Comparison of ENCODE assay signal across 23 cellular contexts in the genomic region with DNA sequence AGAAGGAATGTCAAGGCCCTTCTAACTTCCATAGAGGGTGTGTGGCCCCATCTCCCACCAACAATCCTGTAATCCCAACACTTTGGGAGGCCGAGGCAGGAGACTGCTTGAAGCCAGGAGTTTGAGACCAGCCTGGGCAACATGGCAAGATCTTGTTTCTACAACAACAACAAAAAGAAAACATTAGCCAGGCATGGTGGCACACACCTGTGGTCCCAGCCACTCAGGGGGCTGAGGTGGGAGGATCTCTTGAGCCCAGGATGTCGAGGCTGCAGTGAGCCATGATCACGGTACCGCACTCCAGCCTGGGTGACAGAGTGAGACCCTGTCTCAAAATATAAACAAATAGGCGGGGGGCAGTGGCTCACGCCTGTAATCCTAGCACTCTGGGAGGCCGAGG. TPM values are rescaled to one million over a fixed set of nuclear protein-coding genes. Genes with fewer than 3 reads are reported as not detected.
DNase-seq lines count a peak whose midpoint lies in the region; ATAC-seq, FAIRE-seq and TF ChIP-seq lines count a peak whose summit lies in the region.
"Had no signal": no experiment of that assay in that cellular context is flagged by ENCODE, and none has a peak within 500 bp of the region (broad histone marks: within the 10 kb centered on the region; RNA-seq: fewer than 3 reads in every experiment).

No MANE protein-coding gene starts in this region.

- no peak for TF ChIP-seq EP300 in K562 (IDR thresholded peaks at IDR 0.05; ENCODE audit: low read length)

- in situ Hi-C loops in K562 (cut with MboI) = no loop called here

- no peaks in the 10 kb centered on the region for H3K79me2 ChIP-seq in K562 (ENCODE audit: control insufficient read depth, insufficient read depth, low read length)

- TF ChIP-seq POLR2A in K562 (conservative IDR thresholded peaks at IDR 0.05) = no peak
- TF ChIP-seq POLR2A in adrenal gland (IDR thresholded peaks at IDR 0.05) = no peak

- intact Hi-C loops in K562 (cut with micrococcal nuclease) = no loop called here
- intact Hi-C loops in adrenal gland (cut with DNase I) = loop anchor here in 1 of 2 donors (10.0 kb wide), 1 partner anchor 206 kb away; no protein-coding TSS in a partner anchor

- POLR2A ChIA-PET in K562 (lab: Yijun Ruan, JAX) = interaction anchor here (1.1 kb wide), 1 partner anchor 9 kb away, joined by 6 read pairs; no protein-coding TSS in a partner anchor

- H3K4me2 ChIP-seq in K562 (ENCODE audit: insufficient read depth, low read length) = no peak overlapping the region

- H3K27me3 ChIP-seq in K562 (ENCODE audit: control insufficient read depth in 2 of 2, insufficient read depth in 2 of 2, low read length in 2 of 2) (peaks cover 21 to 53% of the 10 kb centered on the region in 2 experiments; a peak in 4 of 5 replicates), adrenal gland (no peaks in the 10 kb centered on the region)

- H3K36me3 ChIP-seq in K562 (ENCODE audit: control insufficient read depth, insufficient read depth, low read length) (no peaks in the 10 kb centered on the region), adrenal gland (replicated peaks in 1 of 2) (no peaks in the 10 kb centered on the region)

- H3K27ac ChIP-seq in K562 (ENCODE audit: extremely low read depth, low read depth, low read length) (no peak overlapping the region), adrenal gland (no peak overlapping the region)
- H3K27ac ChIP-seq: HL-60 had no signal

- no peak overlapping the region for H3K27ac Mint-ChIP-seq in activated naive CD4-positive, alpha-beta T cell treated with anti-CD3 and anti-CD28 coated beads, Interleukin-2, amount 10 ng/mL, durations not matched to agents 7 days and 5 days
- H3K27ac Mint-ChIP-seq in activated naive CD4-positive, alpha-beta T cell treated with anti-CD3 and anti-CD28 coated beads, Interleukin-2, amount 50 U/mL, for 72 hours = no peak overlapping the region
- no peak overlapping the region for H3K27ac Mint-ChIP-seq in type B pancreatic cell
- H3K27ac Mint-ChIP-seq: B cell; CD4-positive, alpha-beta memory T cell; HFFc6 had no signal

- no peak for ATAC-seq in activated naive CD4-positive, alpha-beta T cell treated with anti-CD3 and anti-CD28 coated beads, Interleukin-2, amount 50 U/mL, for 72 hours
- ATAC-seq in K562 (no peak), HG03342 (IDR thresholded peaks at IDR 0.05; ENCODE audit: unreplicated experiment) (no peak)

- no peaks in the 10 kb centered on the region for H4K20me1 ChIP-seq in K562 (replicated peaks; ENCODE audit: control insufficient read depth, insufficient read depth, low read length)

- H3K4me1 Mint-ChIP-seq in activated naive CD4-positive, alpha-beta T cell treated with anti-CD3 and anti-CD28 coated beads, Interleukin-2, amount 10 ng/mL, durations not matched to agents 7 days and 5 days = no peaks in the 10 kb centered on the region
- H3K4me1 Mint-ChIP-seq in type B pancreatic cell (ENCODE audit: unreplicated experiment) = no peaks in the 10 kb centered on the region
- H3K4me1 Mint-ChIP-seq: B cell; CD4-positive, alpha-beta memory T cell had no signal

- 22% methylated on average over 7 of the region's 7 CpGs for WGBS in K562 (ENCODE audit: insufficient coverage, low coverage, missing lambda C conversion rate)
- 85 to 94% (median 92%) methylated on average over 7 of the region's 7 CpGs for WGBS in adrenal gland, 4 donors

- BruUV-seq in K562 (replicated peaks; lab: Mats Ljungman, UMichigan) = no TSS peak

- H3K9me3 ChIP-seq in K562 (replicated peaks; ENCODE audit: control insufficient read depth, insufficient read depth, low read depth, low read length) (no peaks in the 10 kb centered on the region), adrenal gland (replicated peaks in 1 of 3) (no peaks in the 10 kb centered on the region)

- H3K9ac ChIP-seq in K562 (ENCODE audit: insufficient read depth in 1 of 2, low read depth in 2 of 2, low read length in 2 of 2) = no peak overlapping the region

- no peaks in the 10 kb centered on the region for H3K9me1 ChIP-seq in K562 (ENCODE audit: control insufficient read depth, insufficient read depth, low read length)

- TF ChIP-seq RAD21 in K562 (CRISPR knock-in tag; conservative IDR thresholded peaks at IDR 0.05 in 1 of 2, IDR thresholded peaks at IDR 0.05 in 1 of 2) = no peak

- H3K4me3 Mint-ChIP-seq in activated naive CD4-positive, alpha-beta T cell treated with anti-CD3 and anti-CD28 coated beads, Interleukin-2, amount 10 ng/mL, durations not matched to agents 7 days and 5 days = no peak overlapping the region
- no peak overlapping the region for H3K4me3 Mint-ChIP-seq in type B pancreatic cell
- H3K4me3 Mint-ChIP-seq: B cell; CD4-positive, alpha-beta memory T cell; HFFc6 had no signal

- no peaks in the 10 kb centered on the region for H3K9me3 Mint-ChIP-seq in activated naive CD4-positive, alpha-beta T cell treated with anti-CD3 and anti-CD28 coated beads, Interleukin-2, amount 10 ng/mL, durations not matched to agents 7 days and 5 days
- H3K9me3 Mint-ChIP-seq in activated naive CD4-positive, alpha-beta T cell treated with anti-CD3 and anti-CD28 coated beads, Interleukin-2, amount 50 U/mL, for 72 hours = peaks cover 0 to 5% of the 10 kb centered on the region in 2 donors
- H3K9me3 Mint-ChIP-seq in type B pancreatic cell = no peaks in the 10 kb centered on the region

- TF ChIP-seq CTCF in K562 (IDR thresholded peaks at IDR 0.05 in 2 of 3, conservative IDR thresholded peaks at IDR 0.05 in 1 of 3; ENCODE audit: insufficient read depth in 2 of 3, low read depth in 1 of 3, low read length in 3 of 3) (no peak), type B pancreatic cell (conservative IDR thresholded peaks at IDR 0.05) (no peak), adrenal gland (IDR thresholded peaks at IDR 0.05) (no peak)

- peaks cover 45% of the 10 kb centered on the region for H3K27me3 Mint-ChIP-seq in activated naive CD4-positive, alpha-beta T cell treated with anti-CD3 and anti-CD28 coated beads, Interleukin-2, amount 10 ng/mL, durations not matched to agents 7 days and 5 days
- peaks cover 7% of the 10 kb centered on the region for H3K27me3 Mint-ChIP-seq in type B pancreatic cell

- peak; percentile 9 for DNase-seq in activated naive CD4-positive, alpha-beta T cell treated with anti-CD3 and anti-CD28 coated beads, Interleukin-2, amount 10 ng/mL, durations not matched to agents 7 days and 5 days
- no peak for DNase-seq in activated naive CD4-positive, alpha-beta T cell treated with anti-CD3 and anti-CD28 coated beads, Interleukin-2, amount 50 U/mL, for 72 hours (ENCODE audit: low spot score in 2 of 2)
- DNase-seq in K562 (ENCODE audit: extremely low read depth in 1 of 4, low spot score in 3 of 4) = no peak
- DNase-seq in mesenteric fat pad (ENCODE audit: low spot score) = peak; percentile 47
- DNase-seq in type B pancreatic cell (ENCODE audit: extremely low spot score, unreplicated experiment) = peak; percentile 25
- no peak for DNase-seq in adrenal gland
- DNase-seq: C1 segment of cervical spinal cord, COR-L47, DMS153, DMS79 treated with DMSO at 0.1 percent for 48 hours, EL, HCEC 1CT, HFFc6 had no signal

- H3K36me3 Mint-ChIP-seq in activated naive CD4-positive, alpha-beta T cell treated with anti-CD3 and anti-CD28 coated beads, Interleukin-2, amount 10 ng/mL, durations not matched to agents 7 days and 5 days = no peaks in the 10 kb centered on the region
- no peaks in the 10 kb centered on the region for H3K36me3 Mint-ChIP-seq in activated naive CD4-positive, alpha-beta T cell treated with anti-CD3 and anti-CD28 coated beads, Interleukin-2, amount 50 U/mL, for 72 hours
- H3K36me3 Mint-ChIP-seq in type B pancreatic cell = no peaks in the 10 kb centered on the region

- H2AFZ ChIP-seq in K562 (ENCODE audit: low read depth, low read length) = no peak overlapping the region

- FAIRE-seq in K562 (lab: Jason Lieb, UNC) = no peak
- FAIRE-seq: A204.1, D721Med, G401.6, GM12891, GM19239 had no signal

- H3K4me1 ChIP-seq in K562 (replicated peaks in 1 of 2; ENCODE audit: control insufficient read depth in 2 of 2, insufficient read depth in 2 of 2, low read length in 2 of 2) = peaks cover 0 to 28% of the 10 kb centered on the region in 2 experiments; a peak in 2 of 5 replicates
- H3K4me1 ChIP-seq in adrenal gland (replicated peaks in 1 of 2) = peaks cover 9 to 14% of the 10 kb centered on the region in 2 donors

- CTCF ChIA-PET in activated naive CD4-positive, alpha-beta T cell treated with anti-CD3 and anti-CD28 coated beads, Interleukin-2, amount 10 ng/mL, durations not matched to agents 7 days and 5 days (lab: Charles Lee) = no interaction called here
- CTCF ChIA-PET in K562 (lab: Yijun Ruan, JAX; ENCODE audit: low intra/inter-chr PET ratio) = no interaction called here

- H3K4me3 ChIP-seq in K562 = no peak overlapping the region
- H3K4me3 ChIP-seq in adrenal gland = no peak overlapping the region

RNA-seq across cellular contexts. Expression of gene TSPAN32, which starts 16.9 kb away (rescaled TPM):
- total RNA-seq in activated naive CD4-positive, alpha-beta T cell treated with anti-CD3 and anti-CD28 coated beads, Interleukin-2, amount 50 U/mL, for 72 hours = 1 to 10 TPM; 5.6 to 7.6 TPM
- total RNA-seq in K562 (2011; cell fraction: chromatin; rRNA removed; ENCODE audit: low replicate concordance) = 8.4 and 16.2 TPM in 2 replicates
- total RNA-seq in K562 (2011; cell fraction: nucleolus; rRNA removed) = 7.1 and 8.5 TPM in 2 replicates
- total RNA-seq in K562 (2011; cell fraction: nucleoplasm; rRNA removed) = 4.3 and 5.9 TPM in 2 replicates
- total RNA-seq in K562 (2014; rRNA removed) (3.0 and 3.4 TPM in 2 replicates), K562 (2014; rRNA removed; fragmentation: Illumina TruSeq; extraction: Trizol) (0.86 and 1.4 TPM in 2 replicates), K562 (2015; rRNA removed; fragmentation: Illumina TruSeq; extraction: Trizol) (2.6 TPM in 2 replicates), K562 (2021) (4.8 and 5.9 TPM in 2 replicates), mesenteric fat pad (1.3 TPM), type B pancreatic cell (ENCODE audit: low replicate concordance) (2.6 and 7.2 TPM in 2 replicates), adrenal gland (1 to 10 TPM in 1 of 8 donors, under 1 TPM in 4, not detected in 3; 0.14 to 1.4 (median 0.60) TPM)
- polyA plus RNA-seq in K562 (2011; rRNA removed) (4.2 and 9.4 TPM in 2 replicates), K562 (2014; fragmentation: Illumina TruSeq; extraction: Trizol) (0.79 and 2.8 TPM in 2 replicates), K562 (2014; fragmentation: Nextera tagmentation; extraction: Ambion mirVana) (under 1 TPM; 0.21 to 0.57 TPM), K562 (2014; rRNA removed) (3.3 and 7.3 TPM in 2 replicates), adrenal gland (1 to 10 TPM in 2 of 3 donors, not detected in 1; 1.7 to 7.0 TPM)
- polyA plus RNA-seq in K562 (2011; cell fraction: cytosol; rRNA removed) = 4.4 and 6.2 TPM in 2 replicates
- polyA plus RNA-seq in K562 (2011; cell fraction: nucleus; rRNA removed) = 68.0 and 78.0 TPM in 2 replicates
- 8.2 and 19.1 TPM in 2 replicates for polyA plus RNA-seq in K562 (2012)
- polyA minus RNA-seq in K562 (2011; rRNA and poly(A)+ RNA removed) = 0.77 and 0.90 TPM in 2 replicates
- polyA minus RNA-seq in K562 (2011; cell fraction: cytosol; rRNA and poly(A)+ RNA removed) = 1.4 and 3.4 TPM in 2 replicates
- 10.0 and 10.3 TPM in 2 replicates for polyA minus RNA-seq in K562 (2011; cell fraction: nucleus; rRNA and poly(A)+ RNA removed)
- total RNA-seq: HFFc6 had no signal

RNA-seq across cellular contexts. Expression of gene C11orf21, which starts 17.0 kb away (rescaled TPM):
- total RNA-seq in activated naive CD4-positive, alpha-beta T cell treated with anti-CD3 and anti-CD28 coated beads, Interleukin-2, amount 50 U/mL, for 72 hours = 10 to 100 TPM in 1 of 2 donors, 1 to 10 TPM in 1; 7.8 to 10.2 TPM
- 1.6 and 4.7 TPM in 2 replicates for total RNA-seq in K562 (2011; cell fraction: chromatin; rRNA removed; ENCODE audit: low replicate concordance)
- total RNA-seq in K562 (2011; cell fraction: nucleolus; rRNA removed) = 2.4 and 3.5 TPM in 2 replicates
- total RNA-seq in K562 (2011; cell fraction: nucleoplasm; rRNA removed) = 1.5 and 3.1 TPM in 2 replicates
- total RNA-seq in K562 (2014; rRNA removed) = 1.3 and 2.0 TPM in 2 replicates
- 0.64 and 0.65 TPM in 2 replicates for total RNA-seq in K562 (2014; rRNA removed; fragmentation: Illumina TruSeq; extraction: Trizol)
- 2.3 and 2.5 TPM in 2 replicates for total RNA-seq in K562 (2015; rRNA removed; fragmentation: Illumina TruSeq; extraction: Trizol)
- 2.1 and 2.6 TPM in 2 replicates for total RNA-seq in K562 (2021)
- 1.2 and 2.1 TPM in 2 replicates for polyA plus RNA-seq in K562 (2011; rRNA removed)
- 0.91 and 2.0 TPM in 2 replicates for polyA plus RNA-seq in K562 (2011; cell fraction: cytosol; rRNA removed)
- 5.5 and 14.3 TPM in 2 replicates for polyA plus RNA-seq in K562 (2011; cell fraction: nucleus; rRNA removed)
- polyA plus RNA-seq in K562 (2012) = 4.3 and 4.5 TPM in 2 replicates
- 1.0 and 1.3 TPM in 2 replicates for polyA plus RNA-seq in K562 (2014; fragmentation: Illumina TruSeq; extraction: Trizol)
- under 1 TPM; 0.10 to 0.15 TPM for polyA plus RNA-seq in K562 (2014; fragmentation: Nextera tagmentation; extraction: Ambion mirVana)
- 2.0 and 2.1 TPM in 2 replicates for polyA plus RNA-seq in K562 (2014; rRNA removed)
- polyA minus RNA-seq in K562 (2011; rRNA and poly(A)+ RNA removed) = 0.99 and 1.0 TPM in 2 replicates
- polyA minus RNA-seq in K562 (2011; cell fraction: cytosol; rRNA and poly(A)+ RNA removed) = 1.4 TPM in 1 of 2 replicates, not detected in the other
- polyA minus RNA-seq in K562 (2011; cell fraction: nucleus; rRNA and poly(A)+ RNA removed) = 2.4 and 3.4 TPM in 2 replicates
- 1.0 TPM for total RNA-seq in mesenteric fat pad
- total RNA-seq in type B pancreatic cell (ENCODE audit: low replicate concordance) = 0.51 and 1.2 TPM in 2 replicates
- total RNA-seq in adrenal gland = under 1 TPM; 0.12 to 0.97 (median 0.32) TPM
- polyA plus RNA-seq in adrenal gland = 1 to 10 TPM in 1 of 3 donors, under 1 TPM in 2; 0.04 to 2.1 (median 0.64) TPM
- total RNA-seq: HFFc6 had no signal

RNA-seq across cellular contexts. Expression of gene ASCL2, which starts 48.3 kb away (rescaled TPM):
- total RNA-seq in activated naive CD4-positive, alpha-beta T cell treated with anti-CD3 and anti-CD28 coated beads, Interleukin-2, amount 50 U/mL, for 72 hours = 1 to 10 TPM in 1 of 2 donors, not detected in 1; 8.7 TPM
- total RNA-seq in K562 (2011; cell fraction: chromatin; rRNA removed; ENCODE audit: low replicate concordance) = 0.25 and 0.30 TPM in 2 replicates
- total RNA-seq in K562 (2011; cell fraction: nucleolus; rRNA removed) = 0.79 and 0.83 TPM in 2 replicates
- total RNA-seq in K562 (2011; cell fraction: nucleoplasm; rRNA removed) = 0.22 and 0.31 TPM in 2 replicates
- total RNA-seq in K562 (2014; rRNA removed) (1.4 and 1.7 TPM in 2 replicates), K562 (2014; rRNA removed; fragmentation: Illumina TruSeq; extraction: Trizol) (0.11 TPM in 1 of 2 replicates, not detected in the other), K562 (2015; rRNA removed; fragmentation: Illumina TruSeq; extraction: Trizol) (0.36 and 0.53 TPM in 2 replicates), K562 (2021) (1.1 and 1.2 TPM in 2 replicates), mesenteric fat pad (0.64 TPM), type B pancreatic cell (ENCODE audit: low replicate concordance) (5.6 and 13.6 TPM in 2 replicates), adrenal gland (1 to 10 TPM in 3 of 8 donors, under 1 TPM in 4, not detected in 1; 0.39 to 2.2 (median 0.92) TPM)
- polyA plus RNA-seq in K562 (2011; rRNA removed) (0.07 and 0.15 TPM in 2 replicates), K562 (2014; fragmentation: Illumina TruSeq; extraction: Trizol) (0.12 and 0.26 TPM in 2 replicates), K562 (2014; fragmentation: Nextera tagmentation; extraction: Ambion mirVana) (not detected), K562 (2014; rRNA removed) (0.76 and 1.4 TPM in 2 replicates), adrenal gland (under 1 TPM in 2 of 3 donors, not detected in 1; 0.44 to 0.88 TPM)
- 0.15 and 1.7 TPM in 2 replicates for polyA plus RNA-seq in K562 (2011; cell fraction: cytosol; rRNA removed)
- 0.13 and 0.40 TPM in 2 replicates for polyA plus RNA-seq in K562 (2011; cell fraction: nucleus; rRNA removed)
- 0.93 and 1.0 TPM in 2 replicates for polyA plus RNA-seq in K562 (2012)
- not detected in 2 replicates for polyA minus RNA-seq in K562 (2011; rRNA and poly(A)+ RNA removed)
- polyA minus RNA-seq in K562 (2011; cell fraction: cytosol; rRNA and poly(A)+ RNA removed) = not detected in 2 replicates
- polyA minus RNA-seq in K562 (2011; cell fraction: nucleus; rRNA and poly(A)+ RNA removed) = 0.22 and 0.27 TPM in 2 replicates
- total RNA-seq: H4, HFFc6 had no signal

RNA-seq across cellular contexts. Expression of gene CD81, which starts 58.4 kb away (rescaled TPM):
- total RNA-seq in activated naive CD4-positive, alpha-beta T cell treated with anti-CD3 and anti-CD28 coated beads, Interleukin-2, amount 50 U/mL, for 72 hours = 100 to 1,000 TPM; 107 to 142 TPM
- 93.5 and 278 TPM in 2 replicates for total RNA-seq in K562 (2011; cell fraction: chromatin; rRNA removed; ENCODE audit: low replicate concordance)
- total RNA-seq in K562 (2011; cell fraction: nucleolus; rRNA removed) = 344 and 368 TPM in 2 replicates
- total RNA-seq in K562 (2011; cell fraction: nucleoplasm; rRNA removed) = 240 and 244 TPM in 2 replicates
- total RNA-seq in K562 (2014; rRNA removed) (43.3 and 67.2 TPM in 2 replicates), K562 (2014; rRNA removed; fragmentation: Illumina TruSeq; extraction: Trizol) (37.4 and 60.2 TPM in 2 replicates), K562 (2015; rRNA removed; fragmentation: Illumina TruSeq; extraction: Trizol) (61.7 and 64.8 TPM in 2 replicates), K562 (2021) (181 and 189 TPM in 2 replicates), mesenteric fat pad (723 TPM), type B pancreatic cell (ENCODE audit: low replicate concordance) (350 and 438 TPM in 2 replicates), adrenal gland (100 to 1,000 TPM; 193 to 444 (median 330) TPM)
- polyA plus RNA-seq in K562 (2011; rRNA removed) (76.9 and 103 TPM in 2 replicates), K562 (2014; fragmentation: Illumina TruSeq; extraction: Trizol) (163 and 169 TPM in 2 replicates), K562 (2014; fragmentation: Nextera tagmentation; extraction: Ambion mirVana) (1 to 10 TPM; 2.4 to 7.0 TPM), K562 (2014; rRNA removed) (105 and 114 TPM in 2 replicates), adrenal gland (100 to 1,000 TPM; 147 to 360 (median 190) TPM)
- polyA plus RNA-seq in K562 (2011; cell fraction: cytosol; rRNA removed) = 177 and 219 TPM in 2 replicates
- polyA plus RNA-seq in K562 (2011; cell fraction: nucleus; rRNA removed) = 80.1 and 118 TPM in 2 replicates
- polyA plus RNA-seq in K562 (2012) = 157 and 238 TPM in 2 replicates
- polyA minus RNA-seq in K562 (2011; rRNA and poly(A)+ RNA removed) = 67.7 and 102 TPM in 2 replicates
- polyA minus RNA-seq in K562 (2011; cell fraction: cytosol; rRNA and poly(A)+ RNA removed) = 110 and 130 TPM in 2 replicates
- polyA minus RNA-seq in K562 (2011; cell fraction: nucleus; rRNA and poly(A)+ RNA removed) = 23.2 and 30.1 TPM in 2 replicates

Comparison
In these comparisons a context has a peak if more than half of its experiments do, and no peak if none do; other contexts are left out.
1. DNase-seq: peak in activated naive CD4-positive, alpha-beta T cell treated with anti-CD3 and anti-CD28 coated beads, Interleukin-2, amount 10 ng/mL, durations not matched to agents 7 days and 5 days (single experiment), mesenteric fat pad (single experiment) and type B pancreatic cell (single experiment); none in activated naive CD4-positive, alpha-beta T cell treated with anti-CD3 and anti-CD28 coated beads, Interleukin-2, amount 50 U/mL, for 72 hours (0 of 2), K562 (0 of 4) and adrenal gland (0 of 7).